13 cellular contexts compared by ENCODE assay signal in genomic region chrX:112738347-112739033, GRCh38. TPM values are rescaled to one million over a fixed set of nuclear protein-coding genes. Genes with fewer than 3 reads are reported as not detected.
DNase-seq lines count a peak whose midpoint lies in the region; ATAC-seq lines count a peak whose summit lies in the region.
"Had no signal": no experiment of that assay in that cellular context is flagged by ENCODE, and none has a peak within 500 bp of the region (broad histone marks: within the 10 kb centered on the region; RNA-seq: fewer than 3 reads in every experiment).

No MANE protein-coding gene starts in this region.

- ATAC-seq in activated T-cell treated with anti-CD3 and anti-CD28 coated beads, Interleukin-2, amount 50 U/mL, for 72 hours (replicated peaks in 1 of 2), result peak; percentile 85 to 93
- ATAC-seq in GM21786 (IDR thresholded peaks at IDR 0.05; ENCODE audit: unreplicated experiment) (peak; percentile 42), HG03442 (IDR thresholded peaks at IDR 0.05; ENCODE audit: unreplicated experiment) (peak; percentile 90)
- ATAC-seq: gastroesophageal sphincter, PC-3 had no signal

- no peaks in the 10 kb centered on the region for H3K9me3 Mint-ChIP-seq in activated T-cell treated with anti-CD3 and anti-CD28 coated beads, Interleukin-2, amount 50 U/mL, for 72 hours
- no peaks in the 10 kb centered on the region for H3K9me3 Mint-ChIP-seq in activated T-cell treated with anti-CD3 and anti-CD28 coated beads, Interleukin-2, amount 50 U/mL, for 24 hours
- H3K9me3 Mint-ChIP-seq: nephron progenitor cell had no signal

- H3K27me3 Mint-ChIP-seq in activated T-cell treated with anti-CD3 and anti-CD28 coated beads, Interleukin-2, amount 50 U/mL, for 72 hours (ENCODE audit: low read depth), result peaks cover 77% of the 10 kb centered on the region
- H3K27me3 Mint-ChIP-seq in activated T-cell treated with anti-CD3 and anti-CD28 coated beads, Interleukin-2, amount 50 U/mL, for 24 hours, result peaks cover 65% of the 10 kb centered on the region

- H3K36me3 Mint-ChIP-seq in activated T-cell treated with anti-CD3 and anti-CD28 coated beads, Interleukin-2, amount 50 U/mL, for 72 hours (ENCODE audit: insufficient read depth in 2 of 2), result no peaks in the 10 kb centered on the region
- H3K36me3 Mint-ChIP-seq in activated T-cell treated with anti-CD3 and anti-CD28 coated beads, Interleukin-2, amount 50 U/mL, for 24 hours (ENCODE audit: low read depth), result no peaks in the 10 kb centered on the region

- DNase-seq in activated T-cell treated with anti-CD3 and anti-CD28 coated beads, Interleukin-2, amount 50 U/mL, for 72 hours, result peak; percentile 31 to 41
- DNase-seq in activated T-cell treated with anti-CD3 and anti-CD28 coated beads, Interleukin-2, amount 50 U/mL, for 24 hours, result no peak
- DNase-seq in stimulated activated CD8-positive, alpha-beta memory T cell treated with anti-CD3 and anti-CD28 coated beads, Interleukin-2, amount 100 ng/mL, for 48 hours (ENCODE audit: low read depth in 2 of 2), result peak; percentile 4 to 10
- DNase-seq in NCI-H1048 (lab: John Stamatoyannopoulos, UW) (no peak), GOT3 (lab: John Stamatoyannopoulos, UW) (no peak), EL (no peak)
- DNase-seq: GM23248, NCI-H2171, nephron progenitor cell, PC-3 had no signal

- H3K4me1 Mint-ChIP-seq in activated T-cell treated with anti-CD3 and anti-CD28 coated beads, Interleukin-2, amount 50 U/mL, for 72 hours (ENCODE audit: low read depth), result peaks cover 16% of the 10 kb centered on the region
- H3K4me1 Mint-ChIP-seq in activated T-cell treated with anti-CD3 and anti-CD28 coated beads, Interleukin-2, amount 50 U/mL, for 24 hours (ENCODE audit: low read depth), result peaks cover 4% of the 10 kb centered on the region

- no peak overlapping the region for H3K27ac Mint-ChIP-seq in activated T-cell treated with anti-CD3 and anti-CD28 coated beads, Interleukin-2, amount 50 U/mL, for 72 hours
- H3K27ac Mint-ChIP-seq in activated T-cell treated with anti-CD3 and anti-CD28 coated beads, Interleukin-2, amount 50 U/mL, for 24 hours, result no peak overlapping the region

- H3K4me3 Mint-ChIP-seq in activated T-cell treated with anti-CD3 and anti-CD28 coated beads, Interleukin-2, amount 50 U/mL, for 72 hours, result no peak overlapping the region
- H3K4me3 Mint-ChIP-seq in activated T-cell treated with anti-CD3 and anti-CD28 coated beads, Interleukin-2, amount 50 U/mL, for 24 hours, result no peak overlapping the region
- H3K4me3 Mint-ChIP-seq: nephron progenitor cell had no signal

RNA-seq across cellular contexts. Expression of gene LHFPL1, which starts 58.8 kb away (rescaled TPM):
- under 1 TPM in 1 of 2 donors, not detected in 1; 0.28 TPM for total RNA-seq in activated T-cell treated with anti-CD3 and anti-CD28 coated beads, Interleukin-2, amount 50 U/mL, for 72 hours
- total RNA-seq: GM23248, PC-3 had no signal

Comparison
In these comparisons a context has a peak if more than half of its experiments do, and no peak if none do; other contexts are left out.
1. DNase-seq: peak in activated T-cell treated with anti-CD3 and anti-CD28 coated beads, Interleukin-2, amount 50 U/mL, for 72 hours (2 of 2) and stimulated activated CD8-positive, alpha-beta memory T cell treated with anti-CD3 and anti-CD28 coated beads, Interleukin-2, amount 100 ng/mL, for 48 hours (2 of 2); none in activated T-cell treated with anti-CD3 and anti-CD28 coated beads, Interleukin-2, amount 50 U/mL, for 24 hours (single experiment), NCI-H1048 (single experiment), GOT3 (single experiment) and EL (single experiment).
2. Peak in every context shown above with its lines, with median percentiles within 50 percentile points of each other: ATAC-seq.